ENCODE assay signal across 8 cellular contexts in genomic region chr10:116891208-116891607, GRCh38. TPM values are rescaled to one million over a fixed set of nuclear protein-coding genes. Genes with fewer than 3 reads are reported as not detected.
DNase-seq lines count a peak whose midpoint lies in the region; ATAC-seq, FAIRE-seq and TF ChIP-seq lines count a peak whose summit lies in the region.

No MANE protein-coding gene starts in this region.

- H3K4me3 ChIP-seq in DOHH2 (ENCODE audit: low read length), result no peak overlapping the region
- no peak overlapping the region for H3K4me3 ChIP-seq in endodermal cell (ENCODE audit: low read length)
- H3K4me3 ChIP-seq in kidney (ENCODE audit: low read length in 2 of 2), result no peak overlapping the region

- H3K4me1 ChIP-seq in DOHH2 (ENCODE audit: control insufficient read depth, low read length), result peaks cover 45% of the 10 kb centered on the region
- H3K4me1 ChIP-seq in endodermal cell (ENCODE audit: control insufficient read depth, insufficient read depth, low read length), result peaks cover 19% of the 10 kb centered on the region
- peaks cover 6% of the 10 kb centered on the region in 2 donors for H3K4me1 ChIP-seq in kidney (ENCODE audit: control insufficient read depth in 1 of 2, insufficient read depth in 1 of 2, low read depth in 1 of 2, low read length in 2 of 2)

- peaks cover 53% of the 10 kb centered on the region for H3K4me1 Mint-ChIP-seq in chondrocyte (ENCODE audit: low read depth)
- H3K4me1 Mint-ChIP-seq in nephron, result peaks cover 76% of the 10 kb centered on the region
- H3K4me1 Mint-ChIP-seq in endodermal cell, result peaks cover 46% of the 10 kb centered on the region
- H3K4me1 Mint-ChIP-seq in WTC11, result peaks cover 45% of the 10 kb centered on the region

- H3K27ac ChIP-seq in DOHH2 (ENCODE audit: low read depth, low read length) (no peak overlapping the region), endodermal cell (ENCODE audit: low read depth, low read length) (no peak overlapping the region), kidney (ENCODE audit: low read depth in 2 of 2, low read length in 2 of 2) (no peak overlapping the region)

- DNase-seq in NCI-H2107 treated with DMSO at 0.1 percent for 48 hours (lab: John Stamatoyannopoulos, UW; ENCODE audit: unreplicated experiment) (peak; percentile 61), chondrocyte (ENCODE audit: low spot score) (no peak), endodermal cell (no peak), Kasumi-1 (lab: John Stamatoyannopoulos, UW) (no peak), WTC11 (ENCODE audit: low spot score) (no peak), kidney (no peak)

- peaks cover 3% of the 10 kb centered on the region for H3K36me3 Mint-ChIP-seq in chondrocyte (ENCODE audit: low read depth)
- H3K36me3 Mint-ChIP-seq in nephron (ENCODE audit: low read depth), result no peaks in the 10 kb centered on the region
- H3K36me3 Mint-ChIP-seq in endodermal cell (ENCODE audit: low read depth), result no peaks in the 10 kb centered on the region
- no peaks in the 10 kb centered on the region for H3K36me3 Mint-ChIP-seq in WTC11

- H3K27me3 Mint-ChIP-seq in chondrocyte (ENCODE audit: low read depth), result no peaks in the 10 kb centered on the region
- H3K27me3 Mint-ChIP-seq in nephron (ENCODE audit: low read depth), result no peaks in the 10 kb centered on the region
- H3K27me3 Mint-ChIP-seq in endodermal cell (ENCODE audit: insufficient read depth), result peaks cover 3% of the 10 kb centered on the region
- no peaks in the 10 kb centered on the region for H3K27me3 Mint-ChIP-seq in WTC11 (ENCODE audit: low read depth)

- H3K4me3 Mint-ChIP-seq in chondrocyte (ENCODE audit: unreplicated experiment) (peak overlapping the region; percentile 50), nephron (peak overlapping the region in 2 of 3 experiments; percentile 64 to 76), endodermal cell (no peak overlapping the region), WTC11 (no peak overlapping the region)

- CTCF ChIA-PET in WTC11 (lab: Charles Lee), result interaction anchor here (1.1 kb wide), 1 partner anchor 277 kb away, joined by 3 read pairs; no protein-coding TSS in a partner anchor

- peak overlapping the region; percentile 35 for H3K4me2 ChIP-seq in DOHH2 (ENCODE audit: low read length)

- H3K27me3 ChIP-seq in DOHH2 (ENCODE audit: control insufficient read depth, low read length), result peaks cover 3% of the 10 kb centered on the region; the same call in 1 of the 2 replicates
- H3K27me3 ChIP-seq in endodermal cell (ENCODE audit: control insufficient read depth, insufficient read depth, low read length, poor library complexity, severe bottlenecking), result no peaks in the 10 kb centered on the region

- ATAC-seq in WTC11, result no peak

- H3K27ac Mint-ChIP-seq in chondrocyte (ENCODE audit: unreplicated experiment) (peak overlapping the region; percentile 60), nephron (peak overlapping the region; percentile 78 to 93 (median 90)), endodermal cell (no peak overlapping the region), WTC11 (no peak overlapping the region)

- no peak for FAIRE-seq in kidney (lab: Jason Lieb, UNC)

- H4K20me1 ChIP-seq in DOHH2 (ENCODE audit: control insufficient read depth, insufficient read depth, low read depth, low read length), result no peaks in the 10 kb centered on the region

- POLR2A ChIA-PET in WTC11 (lab: Charles Lee), result no interaction called here

- no peaks in the 10 kb centered on the region for H3K79me2 ChIP-seq in DOHH2 (ENCODE audit: control insufficient read depth, low read length)

- WGBS in endodermal cell (ENCODE audit: insufficient coverage in 1 of 2, insufficient read length in 1 of 2), 2 experiments, result 89 to 94% methylated on average over 5 to 7 of the region's 7 CpGs

- H3F3A ChIP-seq in DOHH2 (ENCODE audit: control insufficient read depth, insufficient read depth), result no peaks in the 10 kb centered on the region

- intact Hi-C loops in kidney (cut with DNase I), result no loop called here

- TF ChIP-seq CTCF in DOHH2 (IDR thresholded peaks at IDR 0.05; ENCODE audit: low read depth, low read length, poor library complexity, severe bottlenecking) (no peak), chondrocyte (IDR thresholded peaks at IDR 0.05) (no peak), nephron (IDR thresholded peaks at IDR 0.05; ENCODE audit: unreplicated experiment in 3 of 3) (no peak), endodermal cell (conservative IDR thresholded peaks at IDR 0.05) (no peak), WTC11 (IDR thresholded peaks at IDR 0.05) (no peak), kidney (IDR thresholded peaks at IDR 0.05; ENCODE audit: borderline replicate concordance, extremely low read depth, insufficient read depth) (no peak)

- H3K9me3 ChIP-seq in DOHH2 (ENCODE audit: control insufficient read depth, insufficient read depth, low read length) (no peaks in the 10 kb centered on the region), endodermal cell (ENCODE audit: control insufficient read depth, low read length) (no peaks in the 10 kb centered on the region), kidney (ENCODE audit: control insufficient read depth in 1 of 2, low read length in 2 of 2) (no peaks in the 10 kb centered on the region)

- H3K9ac ChIP-seq in endodermal cell (ENCODE audit: extremely low read depth, low read length, poor library complexity, severe bottlenecking) (no peak overlapping the region), kidney (ENCODE audit: low read length in 2 of 2) (no peak overlapping the region)

- H3K9me3 Mint-ChIP-seq in chondrocyte (ENCODE audit: low read depth) (no peaks in the 10 kb centered on the region), nephron (no peaks in the 10 kb centered on the region), endodermal cell (no peaks in the 10 kb centered on the region), WTC11 (no peaks in the 10 kb centered on the region)

- no peaks in the 10 kb centered on the region for H3K36me3 ChIP-seq in DOHH2 (ENCODE audit: control insufficient read depth, low read length)
- H3K36me3 ChIP-seq in endodermal cell (ENCODE audit: control insufficient read depth, insufficient read depth, low read length), result peaks cover 11% of the 10 kb centered on the region
- no peaks in the 10 kb centered on the region for H3K36me3 ChIP-seq in kidney (ENCODE audit: control insufficient read depth in 1 of 2, insufficient read depth in 2 of 2, low read length in 2 of 2)

- H3K9me2 ChIP-seq in DOHH2 (replicated peaks; ENCODE audit: control insufficient read depth, low read length), result no peaks in the 10 kb centered on the region

TF ChIP-seq in WTC11, 78 proteins besides CTCF, POLR2A, EP300 and RAD21 (continues in another document):
- no peak for TF ChIP-seq PREB (CRISPR knock-in tag; IDR thresholded peaks at IDR 0.05; ENCODE audit: borderline replicate concordance)
- TF ChIP-seq ZNF532 (CRISPR knock-in tag; IDR thresholded peaks at IDR 0.05; ENCODE audit: borderline replicate concordance), result no peak
- TF ChIP-seq TCF7 (CRISPR knock-in tag; IDR thresholded peaks at IDR 0.05; ENCODE audit: low read depth), result no peak
- TF ChIP-seq ZMAT4 (CRISPR knock-in tag; IDR thresholded peaks at IDR 0.05), result no peak
- TF ChIP-seq GTF2I (CRISPR knock-in tag; conservative IDR thresholded peaks at IDR 0.05), result no peak

RNA-seq across cellular contexts. Expression of gene ENO4, which starts 41.9 kb away (rescaled TPM):
- total RNA-seq in chondrocyte (0.45 to 3.2 TPM (median 0.90 TPM) in 3 replicates), endodermal cell (1 to 10 TPM; 1.1 to 2.2 TPM), WTC11 (2021) (0.27 to 1.1 TPM (median 0.42 TPM) in 3 replicates), kidney (1.2 TPM)
- polyA plus RNA-seq in endodermal cell (2013, experiment 1 of 2), result 0.53 TPM
- 1.7 TPM for polyA plus RNA-seq in endodermal cell (2013, experiment 2 of 2)
- polyA plus RNA-seq in kidney (ENCODE audit: insufficient read depth, low read depth, low replicate concordance), result 0.52 TPM

Comparison
In these comparisons a context has a peak if more than half of its experiments do, and no peak if none do; other contexts are left out.
1. H3K27ac Mint-ChIP-seq: peak in chondrocyte (single experiment) and nephron (3 of 3); none in endodermal cell (single experiment) and WTC11 (single experiment).
2. H3K4me3 Mint-ChIP-seq: peak in chondrocyte (single experiment) and nephron (2 of 3); none in endodermal cell (single experiment) and WTC11 (single experiment).